ENCODE assay signal across 1 cellular context in genomic region chr6:29649701-29650673, GRCh38.
TF ChIP-seq lines count a peak whose summit lies in the region.

No MANE protein-coding gene starts in this region.

TF ChIP-seq in HEK293, 187 proteins besides CTCF, POLR2A, EP300 and RAD21 (continued from another document):
- TF ChIP-seq, protein P1, sequence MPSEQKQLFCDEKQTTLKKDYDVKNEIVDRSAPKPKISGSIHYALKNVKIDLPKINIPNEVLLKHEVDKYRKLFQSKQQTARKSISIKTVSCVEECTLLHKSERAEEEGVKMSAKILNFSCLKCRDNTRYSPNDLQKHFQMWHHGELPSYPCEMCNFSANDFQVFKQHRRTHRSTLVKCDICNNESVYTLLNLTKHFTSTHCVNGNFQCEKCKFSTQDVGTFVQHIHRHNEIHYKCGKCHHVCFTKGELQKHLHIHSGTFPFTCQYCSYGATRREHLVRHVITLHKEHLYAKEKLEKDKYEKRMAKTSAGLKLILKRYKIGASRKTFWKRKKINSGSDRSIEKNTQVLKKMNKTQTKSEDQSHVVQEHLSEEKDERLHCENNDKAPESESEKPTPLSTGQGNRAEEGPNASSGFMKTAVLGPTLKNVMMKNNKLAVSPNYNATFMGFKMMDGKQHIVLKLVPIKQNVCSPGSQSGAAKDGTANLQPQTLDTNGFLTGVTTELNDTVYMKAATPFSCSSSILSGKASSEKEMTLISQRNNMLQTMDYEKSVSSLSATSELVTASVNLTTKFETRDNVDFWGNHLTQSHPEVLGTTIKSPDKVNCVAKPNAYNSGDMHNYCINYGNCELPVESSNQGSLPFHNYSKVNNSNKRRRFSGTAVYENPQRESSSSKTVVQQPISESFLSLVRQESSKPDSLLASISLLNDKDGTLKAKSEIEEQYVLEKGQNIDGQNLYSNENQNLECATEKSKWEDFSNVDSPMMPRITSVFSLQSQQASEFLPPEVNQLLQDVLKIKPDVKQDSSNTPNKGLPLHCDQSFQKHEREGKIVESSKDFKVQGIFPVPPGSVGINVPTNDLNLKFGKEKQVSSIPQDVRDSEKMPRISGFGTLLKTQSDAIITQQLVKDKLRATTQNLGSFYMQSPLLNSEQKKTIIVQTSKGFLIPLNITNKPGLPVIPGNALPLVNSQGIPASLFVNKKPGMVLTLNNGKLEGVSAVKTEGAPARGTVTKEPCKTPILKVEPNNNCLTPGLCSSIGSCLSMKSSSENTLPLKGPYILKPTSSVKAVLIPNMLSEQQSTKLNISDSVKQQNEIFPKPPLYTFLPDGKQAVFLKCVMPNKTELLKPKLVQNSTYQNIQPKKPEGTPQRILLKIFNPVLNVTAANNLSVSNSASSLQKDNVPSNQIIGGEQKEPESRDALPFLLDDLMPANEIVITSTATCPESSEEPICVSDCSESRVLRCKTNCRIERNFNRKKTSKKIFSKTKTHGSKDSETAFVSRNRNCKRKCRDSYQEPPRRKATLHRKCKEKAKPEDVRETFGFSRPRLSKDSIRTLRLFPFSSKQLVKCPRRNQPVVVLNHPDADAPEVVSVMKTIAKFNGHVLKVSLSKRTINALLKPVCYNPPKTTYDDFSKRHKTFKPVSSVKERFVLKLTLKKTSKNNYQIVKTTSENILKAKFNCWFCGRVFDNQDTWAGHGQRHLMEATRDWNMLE (tag by site-specific recombination; conservative IDR thresholded peaks at IDR 0.05; ENCODE audit: low read depth): peak; percentile 9; the same call in 1 of the 2 replicates
- TF ChIP-seq ZNF639 (tag by site-specific recombination; IDR thresholded peaks at IDR 0.05) (no peak), IKZF3 (tag by site-specific recombination; IDR thresholded peaks at IDR 0.05) (peak; percentile 99), ZNF707 (tag by site-specific recombination; IDR thresholded peaks at IDR 0.05) (no peak), ZNF174 (tag by site-specific recombination; IDR thresholded peaks at IDR 0.05) (no peak), ZSCAN30 (tag by site-specific recombination; IDR thresholded peaks at IDR 0.05) (no peak), YY2 (tag by site-specific recombination; IDR thresholded peaks at IDR 0.05) (0 out of 2 replicates have a peak, but pooled peaks have one; percentile 43), ZNF266 (tag by site-specific recombination; IDR thresholded peaks at IDR 0.05; ENCODE audit: low read depth) (no peak), ZNF354C (tag by site-specific recombination; IDR thresholded peaks at IDR 0.05; ENCODE audit: borderline replicate concordance, low read depth) (no peak), ZFHX2 (tag by site-specific recombination; conservative IDR thresholded peaks at IDR 0.05) (no peak), ZEB2 (tag by site-specific recombination; IDR thresholded peaks at IDR 0.05) (peak; percentile 56; the same call in 1 of the 2 replicates), ZNF24 (tag by site-specific recombination; IDR thresholded peaks at IDR 0.05) (peak; percentile 62; the same call in 1 of the 2 replicates), ZNF624 (tag by site-specific recombination; IDR thresholded peaks at IDR 0.05) (no peak), ZNF140 (tag by site-specific recombination; IDR thresholded peaks at IDR 0.05) (no peak), ZNF654 (tag by site-specific recombination; IDR thresholded peaks at IDR 0.05; ENCODE audit: low read depth) (peak; percentile 55), GFI1B (tag by site-specific recombination; IDR thresholded peaks at IDR 0.05) (no peak), HIC1 (tag by site-specific recombination; IDR thresholded peaks at IDR 0.05) (no peak; the same call in 1 of the 2 replicates), ZNF121 (tag by site-specific recombination; IDR thresholded peaks at IDR 0.05) (no peak), FEZF1 (tag by site-specific recombination; IDR thresholded peaks at IDR 0.05) (no peak), ZNF10 (tag by site-specific recombination; IDR thresholded peaks at IDR 0.05) (0 out of 2 replicates have a peak, but pooled peaks have one; percentile 16), ZNF664 (tag by site-specific recombination; IDR thresholded peaks at IDR 0.05) (no peak), ZBTB17 (tag by site-specific recombination; IDR thresholded peaks at IDR 0.05) (peak; percentile 96), ZBTB7A (tag by site-specific recombination; IDR thresholded peaks at IDR 0.05; ENCODE audit: low read depth) (no peak), ZIC2 (tag by site-specific recombination; IDR thresholded peaks at IDR 0.05) (no peak), ZNF658 (tag by site-specific recombination; IDR thresholded peaks at IDR 0.05) (no peak), ZNF175 (tag by site-specific recombination; IDR thresholded peaks at IDR 0.05) (no peak), ZNF544 (tag by site-specific recombination; IDR thresholded peaks at IDR 0.05) (no peak), KLF8 (tag by site-specific recombination; IDR thresholded peaks at IDR 0.05) (no peak; the same call in 1 of the 2 replicates), ZNF335 (tag by site-specific recombination; conservative IDR thresholded peaks at IDR 0.05) (peak; percentile 100)
- TF ChIP-seq, protein P2, sequence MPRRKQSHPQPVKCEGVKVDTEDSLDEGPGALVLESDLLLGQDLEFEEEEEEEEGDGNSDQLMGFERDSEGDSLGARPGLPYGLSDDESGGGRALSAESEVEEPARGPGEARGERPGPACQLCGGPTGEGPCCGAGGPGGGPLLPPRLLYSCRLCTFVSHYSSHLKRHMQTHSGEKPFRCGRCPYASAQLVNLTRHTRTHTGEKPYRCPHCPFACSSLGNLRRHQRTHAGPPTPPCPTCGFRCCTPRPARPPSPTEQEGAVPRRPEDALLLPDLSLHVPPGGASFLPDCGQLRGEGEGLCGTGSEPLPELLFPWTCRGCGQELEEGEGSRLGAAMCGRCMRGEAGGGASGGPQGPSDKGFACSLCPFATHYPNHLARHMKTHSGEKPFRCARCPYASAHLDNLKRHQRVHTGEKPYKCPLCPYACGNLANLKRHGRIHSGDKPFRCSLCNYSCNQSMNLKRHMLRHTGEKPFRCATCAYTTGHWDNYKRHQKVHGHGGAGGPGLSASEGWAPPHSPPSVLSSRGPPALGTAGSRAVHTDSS (tag by site-specific recombination; IDR thresholded peaks at IDR 0.05): no peak
- TF ChIP-seq, protein P3, sequence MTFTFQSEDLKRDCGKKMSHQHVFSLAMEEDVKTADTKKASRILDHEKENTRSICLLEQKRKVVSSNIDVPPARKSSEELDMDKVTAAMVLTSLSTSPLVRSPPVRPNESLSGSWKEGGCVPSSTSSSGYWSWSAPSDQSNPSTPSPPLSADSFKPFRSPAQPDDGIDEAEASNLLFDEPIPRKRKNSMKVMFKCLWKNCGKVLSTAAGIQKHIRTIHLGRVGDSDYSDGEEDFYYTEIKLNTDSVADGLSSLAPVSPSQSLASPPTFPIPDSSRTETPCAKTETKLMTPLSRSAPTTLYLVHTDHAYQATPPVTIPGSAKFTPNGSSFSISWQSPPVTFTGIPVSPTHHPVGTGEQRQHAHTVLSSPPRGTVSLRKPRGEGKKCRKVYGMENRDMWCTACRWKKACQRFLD (tag by site-specific recombination; IDR thresholded peaks at IDR 0.05): no peak
- TF ChIP-seq, protein P4, sequence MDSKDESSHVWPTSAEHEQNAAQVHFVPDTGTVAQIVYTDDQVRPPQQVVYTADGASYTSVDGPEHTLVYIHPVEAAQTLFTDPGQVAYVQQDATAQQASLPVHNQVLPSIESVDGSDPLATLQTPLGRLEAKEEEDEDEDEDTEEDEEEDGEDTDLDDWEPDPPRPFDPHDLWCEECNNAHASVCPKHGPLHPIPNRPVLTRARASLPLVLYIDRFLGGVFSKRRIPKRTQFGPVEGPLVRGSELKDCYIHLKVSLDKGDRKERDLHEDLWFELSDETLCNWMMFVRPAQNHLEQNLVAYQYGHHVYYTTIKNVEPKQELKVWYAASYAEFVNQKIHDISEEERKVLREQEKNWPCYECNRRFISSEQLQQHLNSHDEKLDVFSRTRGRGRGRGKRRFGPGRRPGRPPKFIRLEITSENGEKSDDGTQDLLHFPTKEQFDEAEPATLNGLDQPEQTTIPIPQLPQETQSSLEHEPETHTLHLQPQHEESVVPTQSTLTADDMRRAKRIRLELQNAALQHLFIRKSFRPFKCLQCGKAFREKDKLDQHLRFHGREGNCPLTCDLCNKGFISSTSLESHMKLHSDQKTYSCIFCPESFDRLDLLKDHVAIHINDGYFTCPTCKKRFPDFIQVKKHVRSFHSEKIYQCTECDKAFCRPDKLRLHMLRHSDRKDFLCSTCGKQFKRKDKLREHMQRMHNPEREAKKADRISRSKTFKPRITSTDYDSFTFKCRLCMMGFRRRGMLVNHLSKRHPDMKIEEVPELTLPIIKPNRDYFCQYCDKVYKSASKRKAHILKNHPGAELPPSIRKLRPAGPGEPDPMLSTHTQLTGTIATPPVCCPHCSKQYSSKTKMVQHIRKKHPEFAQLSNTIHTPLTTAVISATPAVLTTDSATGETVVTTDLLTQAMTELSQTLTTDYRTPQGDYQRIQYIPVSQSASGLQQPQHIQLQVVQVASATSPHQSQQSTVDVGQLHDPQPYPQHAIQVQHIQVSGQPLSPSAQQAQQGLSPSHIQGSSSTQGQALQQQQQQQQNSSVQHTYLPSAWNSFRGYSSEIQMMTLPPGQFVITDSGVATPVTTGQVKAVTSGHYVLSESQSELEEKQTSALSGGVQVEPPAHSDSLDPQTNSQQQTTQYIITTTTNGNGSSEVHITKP (tag by site-specific recombination; IDR thresholded peaks at IDR 0.05): peak; percentile 75
- TF ChIP-seq, protein P5, sequence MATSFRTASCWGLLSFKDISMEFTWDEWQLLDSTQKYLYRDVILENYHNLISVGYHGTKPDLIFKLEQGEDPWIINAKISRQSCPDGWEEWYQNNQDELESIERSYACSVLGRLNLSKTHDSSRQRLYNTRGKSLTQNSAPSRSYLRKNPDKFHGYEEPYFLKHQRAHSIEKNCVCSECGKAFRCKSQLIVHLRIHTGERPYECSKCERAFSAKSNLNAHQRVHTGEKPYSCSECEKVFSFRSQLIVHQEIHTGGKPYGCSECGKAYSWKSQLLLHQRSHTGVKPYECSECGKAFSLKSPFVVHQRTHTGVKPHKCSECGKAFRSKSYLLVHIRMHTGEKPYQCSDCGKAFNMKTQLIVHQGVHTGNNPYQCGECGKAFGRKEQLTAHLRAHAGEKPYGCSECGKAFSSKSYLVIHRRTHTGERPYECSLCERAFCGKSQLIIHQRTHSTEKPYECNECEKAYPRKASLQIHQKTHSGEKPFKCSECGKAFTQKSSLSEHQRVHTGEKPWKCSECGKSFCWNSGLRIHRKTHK (tag by site-specific recombination; IDR thresholded peaks at IDR 0.05): no peak
